8 cellular contexts compared by ENCODE assay signal in genomic region chr3:186108106-186108940, GRCh38. TPM values are rescaled to one million over a fixed set of nuclear protein-coding genes. Genes with fewer than 3 reads are reported as not detected.
DNase-seq lines count a peak whose midpoint lies in the region; ATAC-seq, FAIRE-seq and TF ChIP-seq lines count a peak whose summit lies in the region.

No MANE protein-coding gene starts in this region.

- H3K36me3 ChIP-seq in GM23248 (ENCODE audit: low read depth) (no peaks in the 10 kb centered on the region), Panc1 (ENCODE audit: control insufficient read depth, insufficient read depth, low read length) (no peaks in the 10 kb centered on the region; the same call in 1 of the 2 replicates), GM12878 (ENCODE audit: control insufficient read depth in 2 of 2, insufficient read depth in 2 of 2, low read length in 1 of 2) (no peaks in the 10 kb centered on the region), iPS-18a (ENCODE audit: control insufficient read depth, low read depth, low read length) (peaks cover 5% of the 10 kb centered on the region), sigmoid colon (no peaks in the 10 kb centered on the region)

- DNase-seq in AG10803 (ENCODE audit: low read depth) (peak; percentile 58), GM23248 (peak; percentile 90), Panc1 (ENCODE audit: low read depth, low spot score) (no peak), GM12878 (ENCODE audit: low read depth, low spot score) (no peak), sigmoid colon (peak; percentile 72), NOMO-1 treated with dmso at 0.1 percent for 144 hours (lab: John Stamatoyannopoulos, UW; ENCODE audit: unreplicated experiment) (no peak)

- peaks cover 6% of the 10 kb centered on the region; the same call in 1 of the 2 replicates for H3K27me3 ChIP-seq in GM23248 (replicated peaks; ENCODE audit: insufficient read depth)
- H3K27me3 ChIP-seq in Panc1 (ENCODE audit: control insufficient read depth, insufficient read depth, low read length): 0 out of 2 replicates have a peak, but pooled peaks cover 2% of the 10 kb centered on the region
- peaks cover 0 to 14% of the 10 kb centered on the region in 2 experiments; a peak in 2 of 4 replicates for H3K27me3 ChIP-seq in GM12878 (replicated peaks in 1 of 2; ENCODE audit: control insufficient read depth in 2 of 2, insufficient read depth in 2 of 2, low read length in 1 of 2)
- H3K27me3 ChIP-seq in iPS-18a (ENCODE audit: control insufficient read depth, insufficient read depth, low read length): peaks cover 65% of the 10 kb centered on the region
- peaks cover 0 to 47% (median 27%) of the 10 kb centered on the region in 3 donors for H3K27me3 ChIP-seq in sigmoid colon

- BruUV-seq in Panc1 (replicated peaks; lab: Mats Ljungman, UMichigan) (no TSS peak), GM12878 (replicated peaks; lab: Mats Ljungman, UMichigan) (no TSS peak)

- H3K79me2 ChIP-seq in GM23248 (ENCODE audit: insufficient read depth): peaks cover 40% of the 10 kb centered on the region
- no peaks in the 10 kb centered on the region for H3K79me2 ChIP-seq in GM12878 (ENCODE audit: control insufficient read depth, insufficient read depth, low read length)

- no peaks in the 10 kb centered on the region for H4K20me1 ChIP-seq in GM23248 (ENCODE audit: insufficient read depth)
- H4K20me1 ChIP-seq in GM12878 (ENCODE audit: control insufficient read depth, insufficient read depth): no peaks in the 10 kb centered on the region

- intact Hi-C loops in Panc1 (cut with micrococcal nuclease; ENCODE audit: unreplicated experiment): loop anchor here (5.0 kb wide), 2 partner anchors 126 to 134 kb away; no protein-coding TSS in a partner anchor
- intact Hi-C loops in GM12878 (cut with micrococcal nuclease; ENCODE audit: unreplicated experiment): loop anchor here (5.0 to 10.0 kb wide), 3 partner anchors 44 to 426 kb away; no protein-coding TSS in a partner anchor
- intact Hi-C loops in sigmoid colon (cut with DNase I): loop anchor here (2.0 to 5.0 kb wide), 3 partner anchors 172 to 719 kb away; partner anchors contain the start of gene TBCCD1

- H3K4me3 ChIP-seq in AG10803 (ENCODE audit: low read length): peak overlapping the region; percentile 87
- peak overlapping the region; percentile 87 for H3K4me3 ChIP-seq in GM23248
- H3K4me3 ChIP-seq in Panc1 (ENCODE audit: low read depth in 2 of 2, low read length in 2 of 2): peak overlapping the region; percentile 76 to 91
- peak overlapping the region; percentile 62 for H3K4me3 ChIP-seq in GM12878
- H3K4me3 ChIP-seq in iPS-18a (ENCODE audit: low read length): peak overlapping the region; percentile 80
- peak overlapping the region; percentile 54 to 70 (median 64) for H3K4me3 ChIP-seq in sigmoid colon

- peaks cover 41% of the 10 kb centered on the region for H3F3A ChIP-seq in GM23248 (ENCODE audit: insufficient read depth)

- TF ChIP-seq EP300 in GM12878 (IDR thresholded peaks at IDR 0.05; ENCODE audit: borderline replicate concordance in 1 of 2, control insufficient read depth in 1 of 2, low read depth in 2 of 2, low read length in 2 of 2) (no peak), sigmoid colon (IDR thresholded peaks at IDR 0.05) (no peak)

- H3K27ac ChIP-seq in GM23248 (peak overlapping the region; percentile 77), Panc1 (ENCODE audit: low read length) (peak overlapping the region; percentile 81), GM12878 (ENCODE audit: control insufficient read depth, insufficient read depth) (no peak overlapping the region), iPS-18a (ENCODE audit: low read length) (no peak overlapping the region), sigmoid colon (peak overlapping the region; percentile 77 to 87 (median 83))

- H2AFZ ChIP-seq in GM23248 (peak overlapping the region; percentile 85), GM12878 (ENCODE audit: control insufficient read depth, low read depth, low read length) (peak overlapping the region; percentile 71)

- ATAC-seq in Panc1: peak; percentile 56
- peak; percentile 12 for ATAC-seq in GM12878
- no peak for ATAC-seq in HG03025 (IDR thresholded peaks at IDR 0.05; ENCODE audit: low FRiP score, unreplicated experiment)

- H3K4me2 ChIP-seq in GM23248 (ENCODE audit: unreplicated experiment): peak overlapping the region; percentile 87
- H3K4me2 ChIP-seq in GM12878 (ENCODE audit: control insufficient read depth, insufficient read depth): peak overlapping the region; percentile 98

- WGBS in GM23248 (ENCODE audit: low coverage in 1 of 2, low lambda C conversion rate in 2 of 2, missing lambda C conversion rate in 2 of 2), 2 experiments: 1% methylated on average over 42 to 63 of the region's 69 CpGs
- WGBS in GM12878 (ENCODE audit: insufficient coverage, insufficient replicate concordance, low lambda C conversion rate, missing lambda C conversion rate): 7% methylated on average over 40 of the region's 69 CpGs
- WGBS in sigmoid colon, 2 donors: 1% methylated on average over 69 of the region's 69 CpGs

- RAD21 ChIA-PET in GM12878 (lab: Charles Lee; ENCODE audit: unreplicated experiment): interaction anchor here (0.6 to 3.3 kb wide), 4 partner anchors 10 to 133 kb away, joined by 3 to 10 read pairs (median 4); no protein-coding TSS in a partner anchor

- SMC1A ChIA-PET in GM12878 (lab: Charles Lee; ENCODE audit: uncharacterized antibody, unreplicated experiment): interaction anchor here (1.9 kb wide), 2 partner anchors 13 to 147 kb away, joined by 4 to 6 read pairs; no protein-coding TSS in a partner anchor

- H3K9me2 ChIP-seq in GM23248 (ENCODE audit: insufficient read depth): no peaks in the 10 kb centered on the region

- H3K9ac ChIP-seq in GM23248: peak overlapping the region; percentile 88
- peak overlapping the region; percentile 49 for H3K9ac ChIP-seq in GM12878 (ENCODE audit: control insufficient read depth, insufficient read depth, low read length)
- H3K9ac ChIP-seq in iPS-18a (ENCODE audit: low read length): peak overlapping the region; percentile 75

- TF ChIP-seq POLR2A in GM12878 (IDR thresholded peaks at IDR 0.05; ENCODE audit: low read depth, low read length) (no peak), sigmoid colon (IDR thresholded peaks at IDR 0.05) (no peak)

- POLR2A ChIA-PET in Panc1 (lab: Charles Lee) (interaction anchor here (0.5 to 1.2 kb wide), 4 partner anchors 11 to 174 kb away, joined by 3 to 7 read pairs (median 4); no protein-coding TSS in a partner anchor), GM12878 (lab: Charles Lee) (interaction anchor here (0.6 to 1.4 kb wide), 4 partner anchors 23 to 669 kb away, joined by 3 to 8 read pairs (median 4); no protein-coding TSS in a partner anchor)

- peaks cover 36% of the 10 kb centered on the region for H3K4me1 ChIP-seq in GM23248 (ENCODE audit: insufficient read depth)
- peaks cover 36% of the 10 kb centered on the region for H3K4me1 ChIP-seq in Panc1 (ENCODE audit: control insufficient read depth, insufficient read depth, low read length)
- H3K4me1 ChIP-seq in GM12878 (ENCODE audit: control insufficient read depth, insufficient read depth, low read length): peaks cover 24% of the 10 kb centered on the region
- peaks cover 9% of the 10 kb centered on the region for H3K4me1 ChIP-seq in iPS-18a (ENCODE audit: control insufficient read depth, low read depth, low read length)
- H3K4me1 ChIP-seq in sigmoid colon: peaks cover 0 to 41% (median 34%) of the 10 kb centered on the region in 4 donors

- TF ChIP-seq RAD21 in GM12878 (IDR thresholded peaks at IDR 0.05; ENCODE audit: insufficient read depth, low read depth, low read length): no peak

- no peak for FAIRE-seq in GM12878 (lab: Jason Lieb, UNC)

- CTCF ChIA-PET in Panc1 (lab: Charles Lee) (interaction anchor here (0.6 to 0.9 kb wide), 4 partner anchors 10 to 165 kb away, joined by 3 to 5 read pairs (median 4); no protein-coding TSS in a partner anchor), GM12878 (lab: Yijun Ruan, JAX) (interaction anchor here (0.6 to 0.8 kb wide), 4 partner anchors 26 to 145 kb away, joined by 3 to 4 read pairs (median 4); no protein-coding TSS in a partner anchor)

- in situ Hi-C loops in GM23248 (cut with MboI): no loop called here
- in situ Hi-C loops in Panc1 (cut with HindIII; ENCODE audit: low pct_unique_long_range_greater_than_20kb, low sequenced_read_pairs): no loop called here
- in situ Hi-C loops in GM12878 (cut with MboI): no loop called here

- no peaks in the 10 kb centered on the region for H3K9me3 ChIP-seq in GM23248 (ENCODE audit: low read depth)
- H3K9me3 ChIP-seq in Panc1 (ENCODE audit: control insufficient read depth, insufficient read depth, low read depth, low read length): no peaks in the 10 kb centered on the region
- no peaks in the 10 kb centered on the region; the same call in 2 of the 3 replicates for H3K9me3 ChIP-seq in GM12878 (replicated peaks; ENCODE audit: control insufficient read depth, insufficient read depth, low read length)
- no peaks in the 10 kb centered on the region for H3K9me3 ChIP-seq in iPS-18a (ENCODE audit: control insufficient read depth, low read depth, low read length)
- H3K9me3 ChIP-seq in sigmoid colon: no peaks in the 10 kb centered on the region

- TF ChIP-seq CTCF in AG10803 (conservative IDR thresholded peaks at IDR 0.05; ENCODE audit: low read length) (no peak), Panc1 (IDR thresholded peaks at IDR 0.05) (no peak), GM12878 (IDR thresholded peaks at IDR 0.05 in 2 of 3, conservative IDR thresholded peaks at IDR 0.05 in 1 of 3; ENCODE audit: control insufficient read depth in 2 of 3, extremely low read depth in 1 of 3, insufficient read depth in 1 of 3, low read depth in 3 of 3, low read length in 3 of 3) (no peak), sigmoid colon (IDR thresholded peaks at IDR 0.05) (peak in 1 of 4 experiments; percentile 10)

RNA-seq across cellular contexts. Expression of gene ETV5, which starts 0.6 kb away (rescaled TPM):
- total RNA-seq in GM23248 (2014; rRNA removed; shearing (Covaris generic)): 35.9 and 44.0 TPM in 2 replicates
- 44.6 and 47.5 TPM in 2 replicates for polyA plus RNA-seq in GM23248 (2016; fragmentation: Nextera tagmentation; extraction: Ambion mirVana)
- 79.3 TPM for total RNA-seq in Panc1 (2021; ENCODE audit: unreplicated experiment)
- 43.0 TPM for polyA plus RNA-seq in Panc1 (2012; ENCODE audit: insufficient read length)
- total RNA-seq in GM12878 (2013; cell fraction: nucleolus; rRNA removed): 39.6 and 39.8 TPM in 2 replicates
- total RNA-seq in GM12878 (2014; rRNA removed): 8.1 and 8.3 TPM in 2 replicates
- 5.9 and 6.3 TPM in 2 replicates for total RNA-seq in GM12878 (2014; rRNA removed; fragmentation: Illumina TruSeq; extraction: Trizol)
- 10.6 and 12.5 TPM in 2 replicates for total RNA-seq in GM12878 (2021)
- polyA plus RNA-seq in GM12878 (2011; ENCODE audit: low read depth): 2.9 TPM
- polyA plus RNA-seq in GM12878 (2011; rRNA removed): 5.4 and 6.0 TPM in 2 replicates
- polyA plus RNA-seq in GM12878 (2011; cell fraction: cytosol; rRNA removed): 4.1 and 5.4 TPM in 2 replicates
- 2.9 and 3.9 TPM in 2 replicates for polyA plus RNA-seq in GM12878 (2011; cell fraction: nucleus; rRNA removed)
- 4.4 and 6.2 TPM in 2 replicates for polyA plus RNA-seq in GM12878 (2012)
- polyA plus RNA-seq in GM12878 (2014; fragmentation: Illumina TruSeq; extraction: Trizol): 6.7 and 7.8 TPM in 2 replicates
- polyA plus RNA-seq in GM12878 (2014; fragmentation: Nextera tagmentation; extraction: Ambion mirVana): 1 to 10 TPM; 5.0 to 5.4 TPM
- polyA plus RNA-seq in GM12878 (2014; rRNA removed): 7.0 and 7.8 TPM in 2 replicates
- 10 to 100 TPM; 14.5 to 18.4 TPM for polyA plus RNA-seq in GM12878 (2016; fragmentation: Nextera tagmentation; extraction: Ambion mirVana)
- 5.2 and 6.5 TPM in 2 replicates for polyA minus RNA-seq in GM12878 (2011; rRNA and poly(A)+ RNA removed)
- polyA minus RNA-seq in GM12878 (2011; cell fraction: cytosol; rRNA and poly(A)+ RNA removed): 4.5 and 4.9 TPM in 2 replicates
- polyA minus RNA-seq in GM12878 (2011; cell fraction: nucleus; rRNA and poly(A)+ RNA removed): 2.9 and 8.4 TPM in 2 replicates
- 1 to 10 TPM; 5.8 to 7.8 (median 6.9) TPM for total RNA-seq in sigmoid colon
- polyA plus RNA-seq in sigmoid colon: 1 to 10 TPM; 2.3 to 8.4 (median 6.0) TPM

Comparison
In these comparisons a context has a peak if more than half of its experiments do, and no peak if none do; other contexts are left out.
1. DNase-seq: peak in AG10803 (single experiment), GM23248 (single experiment) and sigmoid colon (single experiment); none in Panc1 (single experiment), GM12878 (single experiment) and NOMO-1 treated with dmso at 0.1 percent for 144 hours (single experiment).
2. H3K27ac ChIP-seq: peak in GM23248 (single experiment), Panc1 (single experiment) and sigmoid colon (4 of 4); none in GM12878 (single experiment) and iPS-18a (single experiment).
3. Peak in every context shown above with its lines, with median percentiles within 50 percentile points of each other: H3K4me3 ChIP-seq and H3K9ac ChIP-seq.